Comparison of ENCODE assay signal across 11 cellular contexts in genomic region chr14:93186461-93186860, GRCh38. TPM values are rescaled to one million over a fixed set of nuclear protein-coding genes. Genes with fewer than 3 reads are reported as not detected.
A peak's percentile ranks its signal among the peaks of the same experiment; 100 is the strongest.
DNase-seq lines count a peak whose midpoint lies in the region; FAIRE-seq and TF ChIP-seq lines count a peak whose summit lies in the region.
"Had no signal": no experiment of that assay in that cellular context is flagged by ENCODE, and none has a peak within 500 bp of the region (broad histone marks: within the 10 kb centered on the region; RNA-seq: fewer than 3 reads in every experiment).

No MANE protein-coding gene starts in this region.

- BruUV-seq in PC-9 (replicated peaks; lab: Mats Ljungman, UMichigan) (no TSS peak), endothelial cell of umbilical vein (replicated peaks; lab: Mats Ljungman, UMichigan) (no TSS peak)

- no peak overlapping the region for H2AFZ ChIP-seq in PC-9
- H2AFZ ChIP-seq in endothelial cell of umbilical vein (ENCODE audit: low read depth, low read length): no peak overlapping the region

- peaks cover 54% of the 10 kb centered on the region for H3K4me1 Mint-ChIP-seq in activated T-cell treated with anti-CD3 and anti-CD28 coated beads, Interleukin-2, amount 50 U/mL, for 24 hours (ENCODE audit: low read depth)

- no peaks in the 10 kb centered on the region for H3K9me2 ChIP-seq in PC-9 (ENCODE audit: insufficient read depth)

- H4K20me1 ChIP-seq in PC-9 (ENCODE audit: insufficient read depth) (peaks cover 12% of the 10 kb centered on the region; the same call in 1 of the 2 replicates), endothelial cell of umbilical vein (replicated peaks; ENCODE audit: control insufficient read depth, extremely low read depth, insufficient read depth, low read length) (no peaks in the 10 kb centered on the region)

- H3K9me3 ChIP-seq in PC-9 (ENCODE audit: insufficient read depth, low read depth) (no peaks in the 10 kb centered on the region), endothelial cell of umbilical vein (replicated peaks; ENCODE audit: control insufficient read depth, insufficient read depth, low read length) (no peaks in the 10 kb centered on the region), skeletal muscle satellite cell (replicated peaks; ENCODE audit: low read length) (no peaks in the 10 kb centered on the region)
- H3K9me3 ChIP-seq: SJCRH30 had no signal

- H3K27me3 Mint-ChIP-seq in activated T-cell treated with anti-CD3 and anti-CD28 coated beads, Interleukin-2, amount 50 U/mL, for 24 hours: no peaks in the 10 kb centered on the region

- H3K4me2 ChIP-seq in PC-9: peak overlapping the region; percentile 94
- peak overlapping the region; percentile 99 for H3K4me2 ChIP-seq in endothelial cell of umbilical vein (ENCODE audit: insufficient read depth, low read length)
- H3K4me2 ChIP-seq in skeletal muscle satellite cell (ENCODE audit: low read length): peak overlapping the region; percentile 28

- dilution Hi-C loops in endothelial cell of umbilical vein (cut with MboI; ENCODE audit: extremely low pct_ligation_motif_present, low sequenced_read_pairs): no loop called here

- POLR2A ChIA-PET in PC-9 (lab: Charles Lee; ENCODE audit: unreplicated experiment): no interaction called here
- POLR2A ChIA-PET in endothelial cell of umbilical vein (lab: Charles Lee): no interaction called here

- H3K4me1 ChIP-seq in PC-9 (replicated peaks; ENCODE audit: insufficient read depth) (peaks cover 26% of the 10 kb centered on the region), endothelial cell of umbilical vein (ENCODE audit: control insufficient read depth, extremely low read depth, insufficient read depth, low read length) (peaks cover 21% of the 10 kb centered on the region), skeletal muscle satellite cell (ENCODE audit: control insufficient read depth, insufficient read depth, low read length) (peaks cover 9% of the 10 kb centered on the region)

- peak overlapping the region; percentile 36 for H3K9ac ChIP-seq in endothelial cell of umbilical vein (replicated peaks; ENCODE audit: extremely low read depth, insufficient read depth, low read length)
- no peak overlapping the region for H3K9ac ChIP-seq in skeletal muscle satellite cell (ENCODE audit: low read depth, low read length)

- H3K27me3 ChIP-seq in PC-9 (ENCODE audit: insufficient read depth, low read depth): no peaks in the 10 kb centered on the region
- no peaks in the 10 kb centered on the region for H3K27me3 ChIP-seq in endothelial cell of umbilical vein (ENCODE audit: control insufficient read depth in 2 of 2, insufficient read depth in 2 of 2, low read length in 2 of 2)
- no peaks in the 10 kb centered on the region for H3K27me3 ChIP-seq in skeletal muscle satellite cell (ENCODE audit: control insufficient read depth, insufficient read depth, low read length)
- H3K27me3 ChIP-seq: SJCRH30 had no signal

- no peak for TF ChIP-seq CTCF in PC-9 (conservative IDR thresholded peaks at IDR 0.05)
- no peak for TF ChIP-seq CTCF in endothelial cell of umbilical vein (IDR thresholded peaks at IDR 0.05; ENCODE audit: extremely low read depth in 1 of 2, insufficient read depth in 1 of 2, low read depth in 1 of 2, low read length in 2 of 2)

- H3K79me2 ChIP-seq in PC-9 (ENCODE audit: low read depth) (peaks cover 38% of the 10 kb centered on the region), endothelial cell of umbilical vein (ENCODE audit: control insufficient read depth, insufficient read depth, low read length) (peaks cover 18% of the 10 kb centered on the region)

- H3K36me3 Mint-ChIP-seq in activated T-cell treated with anti-CD3 and anti-CD28 coated beads, Interleukin-2, amount 50 U/mL, for 24 hours (ENCODE audit: low read depth): peaks cover 63% of the 10 kb centered on the region

- H3K36me3 ChIP-seq in PC-9 (ENCODE audit: low read depth) (peaks cover 14% of the 10 kb centered on the region; the same call in 1 of the 2 replicates), endothelial cell of umbilical vein (ENCODE audit: control insufficient read depth in 2 of 2, extremely low read depth in 1 of 2, insufficient read depth in 2 of 2, low read length in 2 of 2) (no peaks in the 10 kb centered on the region), skeletal muscle satellite cell (ENCODE audit: insufficient read depth, low read length) (peaks cover 3% of the 10 kb centered on the region)

- H3K27ac Mint-ChIP-seq in activated T-cell treated with anti-CD3 and anti-CD28 coated beads, Interleukin-2, amount 50 U/mL, for 24 hours: peak overlapping the region; percentile 85

- H3K27ac ChIP-seq in PC-9 (no peak overlapping the region), endothelial cell of umbilical vein (ENCODE audit: insufficient read depth, low read depth, low read length) (peak overlapping the region; percentile 25)
- H3K27ac ChIP-seq: SJCRH30 had no signal

- H3K9me1 ChIP-seq in endothelial cell of umbilical vein (replicated peaks; ENCODE audit: control insufficient read depth, extremely low read depth, insufficient read depth, low read length): no peaks in the 10 kb centered on the region

- TF ChIP-seq POLR2A in endothelial cell of umbilical vein (IDR thresholded peaks at IDR 0.05; ENCODE audit: low read depth, low read length): no peak

- peak; percentile 74 for FAIRE-seq in endothelial cell of umbilical vein (lab: Jason Lieb, UNC)

- CTCF ChIA-PET in PC-9 (lab: Charles Lee): no interaction called here
- CTCF ChIA-PET in endothelial cell of umbilical vein (lab: Charles Lee): interaction anchor here (1.9 kb wide), 1 partner anchor 21 kb away, joined by 14 read pairs; the partner anchor contains the start of genes GON7 and UBR7

- intact Hi-C loops in PC-9 (cut with micrococcal nuclease; ENCODE audit: unreplicated experiment): no loop called here
- intact Hi-C loops in endothelial cell of umbilical vein (cut with micrococcal nuclease): loop anchor here (10.0 kb wide), 1 partner anchor 1082 kb away; the partner anchor contains the start of gene ATXN3

- DNase-seq in activated T-cell treated with anti-CD3 and anti-CD28 coated beads, Interleukin-2, amount 50 U/mL, for 24 hours: no peak
- DNase-seq in activated T-cell treated with anti-CD3 and anti-CD28 coated beads, Interleukin-2, amount 50 U/mL, for 48 hours: no peak
- no peak for DNase-seq in PC-9
- DNase-seq in endothelial cell of umbilical vein (ENCODE audit: low read depth, low spot score): peak; percentile 29
- DNase-seq in stimulated activated CD4-positive, alpha-beta T cell treated with anti-CD3 and anti-CD28 coated beads, Interleukin-4, amount 100 ng/mL, for 24 hours: no peak
- no peak for DNase-seq in activated CD4-positive, alpha-beta T cell treated with anti-CD3 and anti-CD28 coated beads, Interleukin-2, amount 50 U/mL, for 4 hours
- DNase-seq in NCI-H226: no peak
- DNase-seq: NCI-H1105 treated with DMSO at 0.1 percent for 48 hours; SJCRH30; stimulated activated naive CD4-positive, alpha-beta T cell treated with Interleukin-2 at 50 U/mL for 16 hours had no signal

- H3K4me3 ChIP-seq in PC-9 (no peak overlapping the region), endothelial cell of umbilical vein (replicated peaks in 1 of 3; ENCODE audit: insufficient read depth in 1 of 3, low read depth in 1 of 3, low read length in 3 of 3) (no peak overlapping the region), skeletal muscle satellite cell (ENCODE audit: low read length) (no peak overlapping the region)
- H3K4me3 ChIP-seq: SJCRH30 had no signal

- H3K4me3 Mint-ChIP-seq in activated T-cell treated with anti-CD3 and anti-CD28 coated beads, Interleukin-2, amount 50 U/mL, for 24 hours: peak overlapping the region; percentile 92

- peaks cover 20% of the 10 kb centered on the region for H3F3A ChIP-seq in PC-9 (ENCODE audit: insufficient read depth, low read depth)

- H3K9me3 Mint-ChIP-seq in activated T-cell treated with anti-CD3 and anti-CD28 coated beads, Interleukin-2, amount 50 U/mL, for 24 hours: no peaks in the 10 kb centered on the region

RNA-seq across cellular contexts. Expression of gene LYSET, which starts 1.3 kb away (rescaled TPM):
- 9.5 and 14.3 TPM in 2 replicates for total RNA-seq in PC-9 (2021)
- 18.4 and 18.8 TPM in 2 replicates for total RNA-seq in endothelial cell of umbilical vein
- 13.0 and 14.3 TPM in 2 replicates for polyA plus RNA-seq in endothelial cell of umbilical vein
- 10.0 and 10.4 TPM in 2 replicates for polyA plus RNA-seq in endothelial cell of umbilical vein (2011; cell fraction: cytosol; rRNA removed)
- polyA plus RNA-seq in endothelial cell of umbilical vein (2011; cell fraction: nucleus; rRNA removed): 4.2 and 4.6 TPM in 2 replicates
- 13.8 and 21.6 TPM in 2 replicates for polyA plus RNA-seq in endothelial cell of umbilical vein (2012)
- 11.6 and 12.6 TPM in 2 replicates for polyA minus RNA-seq in endothelial cell of umbilical vein
- polyA minus RNA-seq in endothelial cell of umbilical vein (2011; cell fraction: cytosol; rRNA and poly(A)+ RNA removed): 3.3 TPM
- polyA minus RNA-seq in endothelial cell of umbilical vein (2011; cell fraction: nucleus; rRNA and poly(A)+ RNA removed): 5.8 and 6.3 TPM in 2 replicates
- 6.8 and 8.3 TPM in 2 replicates for total RNA-seq in skeletal muscle satellite cell (2012; rRNA removed)

RNA-seq across cellular contexts. Expression of gene MOAP1, which starts 1.8 kb away (rescaled TPM):
- total RNA-seq in PC-9 (2021) (9.2 and 9.3 TPM in 2 replicates), endothelial cell of umbilical vein (15.0 and 16.6 TPM in 2 replicates)
- 19.8 and 21.0 TPM in 2 replicates for polyA plus RNA-seq in endothelial cell of umbilical vein
- polyA plus RNA-seq in endothelial cell of umbilical vein (2011; cell fraction: cytosol; rRNA removed): 17.8 and 18.0 TPM in 2 replicates
- polyA plus RNA-seq in endothelial cell of umbilical vein (2011; cell fraction: nucleus; rRNA removed): 11.1 and 15.8 TPM in 2 replicates
- polyA plus RNA-seq in endothelial cell of umbilical vein (2012): 11.7 and 12.7 TPM in 2 replicates
- 9.6 and 10.8 TPM in 2 replicates for polyA minus RNA-seq in endothelial cell of umbilical vein
- 8.1 TPM for polyA minus RNA-seq in endothelial cell of umbilical vein (2011; cell fraction: cytosol; rRNA and poly(A)+ RNA removed)
- polyA minus RNA-seq in endothelial cell of umbilical vein (2011; cell fraction: nucleus; rRNA and poly(A)+ RNA removed): 5.9 and 8.6 TPM in 2 replicates
- 6.1 and 8.5 TPM in 2 replicates for total RNA-seq in skeletal muscle satellite cell (2012; rRNA removed)

RNA-seq across cellular contexts. Expression of gene GON7, which starts 20.4 kb away (rescaled TPM):
- total RNA-seq in PC-9 (2021) (6.4 and 9.3 TPM in 2 replicates), endothelial cell of umbilical vein (11.1 and 11.5 TPM in 2 replicates)
- polyA plus RNA-seq in endothelial cell of umbilical vein: 3.7 and 5.5 TPM in 2 replicates
- polyA plus RNA-seq in endothelial cell of umbilical vein (2011; cell fraction: cytosol; rRNA removed): 7.4 and 10.5 TPM in 2 replicates
- 2.9 and 4.6 TPM in 2 replicates for polyA plus RNA-seq in endothelial cell of umbilical vein (2011; cell fraction: nucleus; rRNA removed)
- 13.2 and 14.2 TPM in 2 replicates for polyA plus RNA-seq in endothelial cell of umbilical vein (2012)
- polyA minus RNA-seq in endothelial cell of umbilical vein: 1.5 and 2.8 TPM in 2 replicates
- 7.5 TPM for polyA minus RNA-seq in endothelial cell of umbilical vein (2011; cell fraction: cytosol; rRNA and poly(A)+ RNA removed)
- 1.2 and 2.3 TPM in 2 replicates for polyA minus RNA-seq in endothelial cell of umbilical vein (2011; cell fraction: nucleus; rRNA and poly(A)+ RNA removed)
- total RNA-seq in skeletal muscle satellite cell (2012; rRNA removed): 22.3 and 23.3 TPM in 2 replicates

RNA-seq across cellular contexts. Expression of gene UBR7, which starts 20.6 kb away (rescaled TPM):
- total RNA-seq in PC-9 (2021) (9.3 and 14.3 TPM in 2 replicates), endothelial cell of umbilical vein (22.2 and 24.1 TPM in 2 replicates)
- polyA plus RNA-seq in endothelial cell of umbilical vein: 14.6 and 16.8 TPM in 2 replicates
- 21.0 and 22.0 TPM in 2 replicates for polyA plus RNA-seq in endothelial cell of umbilical vein (2011; cell fraction: cytosol; rRNA removed)
- polyA plus RNA-seq in endothelial cell of umbilical vein (2011; cell fraction: nucleus; rRNA removed): 15.2 and 18.0 TPM in 2 replicates
- polyA plus RNA-seq in endothelial cell of umbilical vein (2012): 15.3 and 23.6 TPM in 2 replicates
- 14.3 and 16.2 TPM in 2 replicates for polyA minus RNA-seq in endothelial cell of umbilical vein
- polyA minus RNA-seq in endothelial cell of umbilical vein (2011; cell fraction: cytosol; rRNA and poly(A)+ RNA removed): 26.0 TPM
- 8.3 and 9.6 TPM in 2 replicates for polyA minus RNA-seq in endothelial cell of umbilical vein (2011; cell fraction: nucleus; rRNA and poly(A)+ RNA removed)
- total RNA-seq in skeletal muscle satellite cell (2012; rRNA removed): 16.7 and 18.3 TPM in 2 replicates

Comparison
In these comparisons a context has a peak if more than half of its experiments do, and no peak if none do; other contexts are left out.
1. H3K4me2 ChIP-seq: peak in every context shown above with its lines; median percentile 99 in endothelial cell of umbilical vein; 94 in PC-9; 28 in skeletal muscle satellite cell.